In the genomic region with DNA sequence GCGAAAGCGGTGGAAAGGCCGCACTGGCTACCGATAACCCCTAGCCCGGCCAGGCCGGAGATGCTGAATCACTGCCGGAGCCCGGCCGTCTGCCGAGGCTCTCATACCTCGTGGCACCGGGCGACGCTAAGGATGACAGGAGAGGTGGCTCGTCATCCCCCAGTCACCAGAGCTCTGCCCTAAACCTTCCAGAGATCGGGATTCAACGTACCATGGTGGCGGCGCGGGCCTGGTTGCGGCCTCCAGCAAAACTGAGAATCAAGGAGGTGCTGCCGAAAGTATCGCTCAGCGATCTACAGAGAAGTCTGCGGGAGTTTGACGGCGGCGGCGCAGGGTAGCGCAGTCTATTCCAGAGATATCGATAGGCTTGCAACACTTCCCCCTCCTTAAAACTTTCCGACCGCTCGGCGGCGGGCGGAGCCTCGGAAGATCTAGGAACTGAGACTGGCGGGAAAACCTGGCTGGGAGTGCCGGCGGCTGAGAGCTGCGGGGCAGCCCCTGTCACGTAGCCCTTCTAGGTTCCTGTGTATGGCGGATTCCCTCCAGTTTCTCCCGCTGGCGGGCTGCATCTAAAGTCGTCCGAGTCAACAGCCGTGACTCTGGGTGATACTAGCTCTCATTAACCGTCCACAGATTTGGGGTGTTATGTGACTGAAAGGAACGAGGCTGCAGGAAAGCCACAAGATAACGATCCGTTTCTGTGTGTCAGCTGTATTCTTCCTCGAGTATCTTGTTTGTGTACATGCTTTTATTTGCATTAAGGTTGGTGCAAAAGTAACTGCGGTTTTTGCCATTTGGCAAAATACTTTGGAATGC, we compare ENCODE assay signal across 8 cellular contexts. TPM values are rescaled to one million over a fixed set of nuclear protein-coding genes. Genes with fewer than 3 reads are reported as not detected.
DNase-seq lines count a peak whose midpoint lies in the region; TF ChIP-seq lines count a peak whose summit lies in the region.

A gene (minus strand): TSS at position 301 of the 816 bp plus-strand sequence. CDS start 87 bp downstream, at position 214.

- H3K27ac ChIP-seq in SK-N-MC (peak within 1 kb of the TSS; percentile 78), suprapubic skin (peak within 1 kb of the TSS; percentile 89)

- peak; percentile 90 for TF ChIP-seq POLR2A in NB4 (IDR thresholded peaks at IDR 0.05; ENCODE audit: extremely low read depth, insufficient read length)
- peak in 1 of 2 donors; percentile 62 for TF ChIP-seq POLR2A in suprapubic skin (IDR thresholded peaks at IDR 0.05)

- CTCF ChIA-PET in activated naive CD4-positive, alpha-beta T cell treated with anti-CD3 and anti-CD28 coated beads, Interleukin-2, amount 10 ng/mL, durations not matched to agents 7 days and 5 days (lab: Charles Lee), result interaction anchor here (1.1 to 1.6 kb wide), 4 partner anchors 13 to 387 kb away, joined by 3 to 8 read pairs (median 4); no protein-coding TSS in a partner anchor

- H3K9me3 Mint-ChIP-seq in HFFc6, result no peaks in the 10 kb centered on the region
- H3K9me3 Mint-ChIP-seq in activated naive CD4-positive, alpha-beta T cell treated with anti-CD3 and anti-CD28 coated beads, Interleukin-2, amount 10 ng/mL, durations not matched to agents 7 days and 5 days, result no peaks in the 10 kb centered on the region

- peak within 1 kb of the TSS; percentile 91 for H3K4me3 Mint-ChIP-seq in HFFc6
- peak within 1 kb of the TSS; percentile 93 for H3K4me3 Mint-ChIP-seq in activated naive CD4-positive, alpha-beta T cell treated with anti-CD3 and anti-CD28 coated beads, Interleukin-2, amount 10 ng/mL, durations not matched to agents 7 days and 5 days

- peaks cover 19% of the 10 kb centered on the region for H3K4me1 ChIP-seq in suprapubic skin

- TF ChIP-seq EP300 in suprapubic skin (IDR thresholded peaks at IDR 0.05), result no peak

- H3K9ac ChIP-seq in SK-N-MC (ENCODE audit: insufficient read length), result peak within 1 kb of the TSS; percentile 94

- H3K4me3 ChIP-seq in NB4 (ENCODE audit: low read depth, low read length), result peak within 1 kb of the TSS; percentile 99
- peak within 1 kb of the TSS; percentile 84 for H3K4me3 ChIP-seq in SK-N-MC
- peak within 1 kb of the TSS; percentile 78 for H3K4me3 ChIP-seq in suprapubic skin

- WGBS in suprapubic skin, result 0% methylated on average over 39 of the region's 55 CpGs

- peaks cover 37% of the 10 kb centered on the region for H3K36me3 ChIP-seq in SK-N-MC (ENCODE audit: insufficient read depth, low read length)
- peaks cover 29% of the 10 kb centered on the region for H3K36me3 ChIP-seq in suprapubic skin

- H3K27ac Mint-ChIP-seq in HFFc6, result peak within 1 kb of the TSS; percentile 98
- peak within 1 kb of the TSS; percentile 98 for H3K27ac Mint-ChIP-seq in activated naive CD4-positive, alpha-beta T cell treated with anti-CD3 and anti-CD28 coated beads, Interleukin-2, amount 10 ng/mL, durations not matched to agents 7 days and 5 days

- H3K4me1 Mint-ChIP-seq in HFFc6 (ENCODE audit: low read depth), result peaks cover 21% of the 10 kb centered on the region
- H3K4me1 Mint-ChIP-seq in activated naive CD4-positive, alpha-beta T cell treated with anti-CD3 and anti-CD28 coated beads, Interleukin-2, amount 10 ng/mL, durations not matched to agents 7 days and 5 days, result peaks cover 32% of the 10 kb centered on the region

- no peaks in the 10 kb centered on the region for H3K27me3 ChIP-seq in suprapubic skin

- TF ChIP-seq CTCF in HFFc6 (IDR thresholded peaks at IDR 0.05), result peak; percentile 72
- no peak for TF ChIP-seq CTCF in NB4 (IDR thresholded peaks at IDR 0.05; ENCODE audit: low read depth, low read length)
- TF ChIP-seq CTCF in suprapubic skin (IDR thresholded peaks at IDR 0.05), result peak; percentile 32 to 49

- no peaks in the 10 kb centered on the region for H3K27me3 Mint-ChIP-seq in HFFc6 (ENCODE audit: insufficient read depth)
- no peaks in the 10 kb centered on the region for H3K27me3 Mint-ChIP-seq in activated naive CD4-positive, alpha-beta T cell treated with anti-CD3 and anti-CD28 coated beads, Interleukin-2, amount 10 ng/mL, durations not matched to agents 7 days and 5 days

- DNase-seq in GM04504 (ENCODE audit: low read depth) (peak; percentile 81), HFFc6 (peak; percentile 94), NB4 (ENCODE audit: low read depth) (peak; percentile 98), SK-N-MC (ENCODE audit: low read depth, low spot score) (peak; percentile 89), germinal center (ENCODE audit: low spot score) (peak; percentile 90), nucleus accumbens (lab: John Stamatoyannopoulos, UW) (peak; percentile 36 to 95 (median 87)), suprapubic skin (ENCODE audit: low spot score in 2 of 2) (peak; percentile 97 to 98)
- peak; percentile 96 for DNase-seq in activated naive CD4-positive, alpha-beta T cell treated with anti-CD3 and anti-CD28 coated beads, Interleukin-2, amount 10 ng/mL, durations not matched to agents 7 days and 5 days

- peaks cover 28% of the 10 kb centered on the region; the same call in 1 of the 2 replicates for H3K36me3 Mint-ChIP-seq in HFFc6 (ENCODE audit: low read depth)
- peaks cover 32% of the 10 kb centered on the region for H3K36me3 Mint-ChIP-seq in activated naive CD4-positive, alpha-beta T cell treated with anti-CD3 and anti-CD28 coated beads, Interleukin-2, amount 10 ng/mL, durations not matched to agents 7 days and 5 days

- no peaks in the 10 kb centered on the region for H3K9me3 ChIP-seq in SK-N-MC (ENCODE audit: low read depth, low read length)
- H3K9me3 ChIP-seq in suprapubic skin, result no peaks in the 10 kb centered on the region

RNA-seq across cellular contexts. Expression of the gene that starts here (rescaled TPM):
- total RNA-seq in HFFc6 (2021; fragmentation: NEBNext Ultra II Directional; extraction: Animal tissue kit (Norgen Biotek cat#: 25700)), result 100 to 1,000 TPM; 158 to 193 (median 173) TPM
- total RNA-seq in suprapubic skin, result 100 to 1,000 TPM in 2 of 4 donors, 10 to 100 TPM in 2; 86.1 to 115 (median 99.6) TPM

Comparison
In these comparisons a context has a peak if more than half of its experiments do, and no peak if none do; other contexts are left out.
1. Peak in every context shown above with its lines: DNase-seq, H3K4me3 ChIP-seq and H3K27ac ChIP-seq.